Comparison of ENCODE assay signal across 10 cellular contexts in genomic region chr3:36989568-36989967, GRCh38. TPM values are rescaled to one million over a fixed set of nuclear protein-coding genes. Genes with fewer than 3 reads are reported as not detected.
DNase-seq lines count a peak whose midpoint lies in the region; ATAC-seq and TF ChIP-seq lines count a peak whose summit lies in the region.
"Had no signal": no experiment of that assay in that cellular context is flagged by ENCODE, and none has a peak within 500 bp of the region (broad histone marks: within the 10 kb centered on the region; RNA-seq: fewer than 3 reads in every experiment).

No MANE protein-coding gene starts in this region.

- CTCF ChIA-PET in CD8-positive, alpha-beta T cell (lab: Charles Lee), result interaction anchor here (2.4 kb wide), 1 partner anchor 31 kb away, joined by 11 read pairs; no protein-coding TSS in a partner anchor
- CTCF ChIA-PET in IMR-90 (lab: Yijun Ruan, JAX), result interaction anchor here (0.7 to 0.8 kb wide), 2 partner anchors 8 to 319 kb away, joined by 3 read pairs; no protein-coding TSS in a partner anchor

- no peak overlapping the region for H4K5ac ChIP-seq in IMR-90 (ENCODE audit: low read depth, low read length)

- H3K9me3 Mint-ChIP-seq in CD8-positive, alpha-beta T cell, result no peaks in the 10 kb centered on the region
- H3K9me3 Mint-ChIP-seq in neural crest cell, result no peaks in the 10 kb centered on the region

- H3K23ac ChIP-seq in IMR-90 (ENCODE audit: low read depth, low read length), result no peak overlapping the region; the same call in 1 of the 2 replicates

- H3K79me1 ChIP-seq in IMR-90 (ENCODE audit: low read depth in 1 of 2, low read length in 2 of 2), result peaks cover 3 to 42% of the 10 kb centered on the region in 2 experiments

- H2BK20ac ChIP-seq in IMR-90 (ENCODE audit: low read depth, low read length), result no peak overlapping the region

- no peak overlapping the region for H3K14ac ChIP-seq in IMR-90 (replicated peaks; ENCODE audit: low read depth, low read length)

- TF ChIP-seq CTCF in CD8-positive, alpha-beta T cell (IDR thresholded peaks at IDR 0.05), result no peak
- TF ChIP-seq CTCF in IMR-90 (conservative IDR thresholded peaks at IDR 0.05; ENCODE audit: low read depth, low read length), result no peak
- TF ChIP-seq CTCF in neural crest cell (conservative IDR thresholded peaks at IDR 0.05), result no peak
- no peak for TF ChIP-seq CTCF in testis (IDR thresholded peaks at IDR 0.05)

- peaks cover 36% of the 10 kb centered on the region for H3K4me1 Mint-ChIP-seq in CD8-positive, alpha-beta T cell (ENCODE audit: low read depth)
- peaks cover 40% of the 10 kb centered on the region for H3K4me1 Mint-ChIP-seq in neural crest cell

- TF ChIP-seq RAD21 in IMR-90 (IDR thresholded peaks at IDR 0.05; ENCODE audit: low read length), result no peak

- no peak overlapping the region for H3K56ac ChIP-seq in IMR-90 (ENCODE audit: extremely low read depth, insufficient read depth, low read length)

- H3K4me3 Mint-ChIP-seq in CD8-positive, alpha-beta T cell, result peak overlapping the region; percentile 49
- peak overlapping the region; percentile 83 for H3K4me3 Mint-ChIP-seq in neural crest cell

- H3K27me3 Mint-ChIP-seq in CD8-positive, alpha-beta T cell (ENCODE audit: low read depth), result no peaks in the 10 kb centered on the region
- no peaks in the 10 kb centered on the region for H3K27me3 Mint-ChIP-seq in neural crest cell (ENCODE audit: low read depth)

- POLR2A ChIA-PET in CD8-positive, alpha-beta T cell (lab: Charles Lee), result interaction anchor here (1.2 to 3.2 kb wide), 3 partner anchors 10 to 78 kb away, joined by 3 to 13 read pairs (median 4); partner anchors contain the start of gene TRANK1
- POLR2A ChIA-PET in IMR-90 (lab: Charles Lee; ENCODE audit: unreplicated experiment), result no interaction called here

- no peak overlapping the region for H3K18ac ChIP-seq in IMR-90 (ENCODE audit: low read depth, low read length)

- peaks cover 22% of the 10 kb centered on the region; the same call in 1 of the 2 replicates for H4K20me1 ChIP-seq in IMR-90 (ENCODE audit: insufficient read depth, low read length)

- TF ChIP-seq POLR2A in IMR-90 (IDR thresholded peaks at IDR 0.05; ENCODE audit: low read depth, low read length) (no peak), testis (IDR thresholded peaks at IDR 0.05) (no peak)

- no peaks in the 10 kb centered on the region for H3K27me3 ChIP-seq in CD8-positive, alpha-beta T cell (ENCODE audit: insufficient read depth, low read length)
- H3K27me3 ChIP-seq in IMR-90 (ENCODE audit: control insufficient read depth, insufficient read depth, low read length) (no peaks in the 10 kb centered on the region), ectodermal cell (ENCODE audit: control insufficient read depth, insufficient read depth, low read length, poor library complexity, severe bottlenecking) (no peaks in the 10 kb centered on the region), testis (no peaks in the 10 kb centered on the region)
- H3K27me3 ChIP-seq: SJSA1 had no signal

- peaks cover 41% of the 10 kb centered on the region for H3K36me3 Mint-ChIP-seq in CD8-positive, alpha-beta T cell
- H3K36me3 Mint-ChIP-seq in neural crest cell (ENCODE audit: low read depth), result peaks cover 20% of the 10 kb centered on the region

- no peak overlapping the region for H4K8ac ChIP-seq in IMR-90 (ENCODE audit: low read depth in 2 of 2, low read length in 2 of 2)

- H4K91ac ChIP-seq in IMR-90 (ENCODE audit: insufficient read depth, low read depth, low read length), result no peak overlapping the region

- H3K9me3 ChIP-seq in CD8-positive, alpha-beta T cell (ENCODE audit: low read length), result no peaks in the 10 kb centered on the region
- H3K9me3 ChIP-seq in IMR-90 (ENCODE audit: control insufficient read depth, insufficient read depth, low read length), result no peaks in the 10 kb centered on the region
- no peaks in the 10 kb centered on the region for H3K9me3 ChIP-seq in ectodermal cell (ENCODE audit: control insufficient read depth, low read length)
- no peaks in the 10 kb centered on the region for H3K9me3 ChIP-seq in testis
- H3K9me3 ChIP-seq: SJSA1 had no signal

- H2BK5ac ChIP-seq in IMR-90 (ENCODE audit: low read depth, low read length, poor library complexity, severe bottlenecking), result no peak overlapping the region

- DNase-seq in CD8-positive, alpha-beta T cell, result no peak
- no peak for DNase-seq in IMR-90
- DNase-seq in neural crest cell (ENCODE audit: low read depth, low spot score), result no peak
- no peak for DNase-seq in NCI-H226
- no peak for DNase-seq in DMS153 treated with DMSO at 0.1 percent for 48 hours (lab: John Stamatoyannopoulos, UW; ENCODE audit: unreplicated experiment)
- no peak for DNase-seq in testis
- DNase-seq: small intestine had no signal

- dilution Hi-C loops in IMR-90 (cut with HindIII; ENCODE audit: low sequenced_read_pairs, unreplicated experiment), result no loop called here

- no peak overlapping the region for H3K27ac ChIP-seq in CD8-positive, alpha-beta T cell (ENCODE audit: low read depth, low read length)
- H3K27ac ChIP-seq in IMR-90 (ENCODE audit: insufficient read depth, low read length) (no peak overlapping the region), ectodermal cell (ENCODE audit: insufficient read depth, low read depth, low read length, poor library complexity, severe bottlenecking) (no peak overlapping the region), testis (no peak overlapping the region)
- H3K27ac ChIP-seq: SJSA1 had no signal

- H2AFZ ChIP-seq in IMR-90 (replicated peaks; ENCODE audit: low read length, poor library complexity), result no peak overlapping the region

- no peak overlapping the region for H2BK120ac ChIP-seq in IMR-90 (ENCODE audit: low read depth, low read length)

- in situ Hi-C loops in IMR-90 (cut with MboI; ENCODE audit: low sequenced_read_pairs), result no loop called here

- no peak overlapping the region for H3K4ac ChIP-seq in IMR-90 (ENCODE audit: low read depth, low read length)

- H2AK5ac ChIP-seq in IMR-90 (ENCODE audit: low read depth, low read length), result no peak overlapping the region

- peaks cover 54% of the 10 kb centered on the region for H3K4me1 ChIP-seq in CD8-positive, alpha-beta T cell (ENCODE audit: insufficient read depth, low read length)
- H3K4me1 ChIP-seq in IMR-90 (ENCODE audit: control insufficient read depth, insufficient read depth, low read length) (peaks cover 3% of the 10 kb centered on the region; the same call in 1 of the 2 replicates), ectodermal cell (ENCODE audit: control insufficient read depth, insufficient read depth, low read length) (peaks cover 26% of the 10 kb centered on the region), testis (peaks cover 21% of the 10 kb centered on the region)

- no peak overlapping the region for H3K4me3 ChIP-seq in CD8-positive, alpha-beta T cell (ENCODE audit: low read depth, low read length)
- H3K4me3 ChIP-seq in IMR-90 (ENCODE audit: insufficient read depth, low read depth, low read length) (no peak overlapping the region), ectodermal cell (ENCODE audit: insufficient read depth, low read depth, low read length) (peak overlapping the region; percentile 13), testis (no peak overlapping the region)
- H3K4me3 ChIP-seq: SJSA1 had no signal

- H3K27ac Mint-ChIP-seq in CD8-positive, alpha-beta T cell, result peak overlapping the region; percentile 32
- no peak overlapping the region for H3K27ac Mint-ChIP-seq in neural crest cell (ENCODE audit: unreplicated experiment)

- H3K36me3 ChIP-seq in CD8-positive, alpha-beta T cell (ENCODE audit: insufficient read depth, low read length), result peaks cover 5% of the 10 kb centered on the region
- peaks cover 12% of the 10 kb centered on the region for H3K36me3 ChIP-seq in IMR-90 (ENCODE audit: control insufficient read depth, insufficient read depth, low read length)
- peaks cover 11% of the 10 kb centered on the region for H3K36me3 ChIP-seq in ectodermal cell (ENCODE audit: control insufficient read depth, insufficient read depth, low read length)
- H3K36me3 ChIP-seq in testis (ENCODE audit: low read depth, missing control alignments), result no peaks in the 10 kb centered on the region

- H3K9me1 ChIP-seq in IMR-90 (ENCODE audit: insufficient read depth, low read length), result no peaks in the 10 kb centered on the region

- peak overlapping the region; percentile 26 for H3K4me2 ChIP-seq in IMR-90 (ENCODE audit: low read depth, low read length)

- no peak for ATAC-seq in CD8-positive, alpha-beta T cell
- ATAC-seq in IMR-90 (ENCODE audit: low read depth), result no peak
- no peak for ATAC-seq in GM18498 (IDR thresholded peaks at IDR 0.05; ENCODE audit: unreplicated experiment)

- intact Hi-C loops in CD8-positive, alpha-beta T cell (cut with DNase I, micrococcal nuclease), result no loop called here
- intact Hi-C loops in IMR-90 (cut with micrococcal nuclease) (no loop called here), testis (cut with DNase I; ENCODE audit: low total_unique reads) (no loop called here)

- no peak overlapping the region for H2BK15ac ChIP-seq in IMR-90 (ENCODE audit: low read depth, low read length)

- H2AK9ac ChIP-seq in IMR-90 (replicated peaks; ENCODE audit: low read depth, low read length, poor library complexity), result no peak overlapping the region

- H3K9ac ChIP-seq in IMR-90 (ENCODE audit: low read depth, low read length), result no peak overlapping the region

- BruUV-seq in IMR-90 (replicated peaks; lab: Mats Ljungman, UMichigan), result no TSS peak

RNA-seq across cellular contexts. Expression of gene EPM2AIP1, which starts 3.4 kb away (rescaled TPM):
- 10 to 100 TPM; 17.1 to 19.8 TPM for total RNA-seq in CD8-positive, alpha-beta T cell
- total RNA-seq in IMR-90 (2012; rRNA removed) (13.4 and 21.9 TPM in 2 replicates), neural crest cell (27.9 and 30.1 TPM in 2 replicates), testis (10 to 100 TPM; 17.4 to 23.5 TPM)
- polyA plus RNA-seq in IMR-90 (2012; rRNA removed) (4.7 and 6.4 TPM in 2 replicates), testis (ENCODE audit: insufficient read depth, low read depth, low replicate concordance) (13.1 TPM)
- 1.4 and 1.5 TPM in 2 replicates for polyA plus RNA-seq in IMR-90 (2012; cell fraction: cytosol; rRNA removed)
- 2.9 and 9.6 TPM in 2 replicates for polyA plus RNA-seq in IMR-90 (2012; cell fraction: nucleus; rRNA removed; ENCODE audit: low replicate concordance)
- polyA plus RNA-seq in ectodermal cell (2013, experiment 1 of 4), result 27.4 TPM
- polyA plus RNA-seq in ectodermal cell (2013, experiment 2 of 4), result 26.8 TPM
- polyA plus RNA-seq in ectodermal cell (2013, experiment 3 of 4), result 21.5 TPM
- polyA plus RNA-seq in ectodermal cell (2013, experiment 4 of 4), result 21.3 TPM

RNA-seq across cellular contexts. Expression of gene MLH1, which starts 3.8 kb away (rescaled TPM):
- total RNA-seq in CD8-positive, alpha-beta T cell, result 10 to 100 TPM; 21.4 to 23.9 TPM
- 46.7 and 54.1 TPM in 2 replicates for total RNA-seq in IMR-90 (2012; rRNA removed)
- polyA plus RNA-seq in IMR-90 (2012; rRNA removed), result 30.2 and 34.5 TPM in 2 replicates
- polyA plus RNA-seq in IMR-90 (2012; cell fraction: cytosol; rRNA removed), result 6.9 and 18.5 TPM in 2 replicates
- 8.5 and 22.8 TPM in 2 replicates for polyA plus RNA-seq in IMR-90 (2012; cell fraction: nucleus; rRNA removed; ENCODE audit: low replicate concordance)
- polyA plus RNA-seq in ectodermal cell (2013, experiment 1 of 4), result 71.6 TPM
- 71.3 TPM for polyA plus RNA-seq in ectodermal cell (2013, experiment 2 of 4)
- polyA plus RNA-seq in ectodermal cell (2013, experiment 3 of 4), result 54.2 TPM
- polyA plus RNA-seq in ectodermal cell (2013, experiment 4 of 4), result 60.4 TPM
- total RNA-seq in neural crest cell, result 62.7 and 63.6 TPM in 2 replicates
- total RNA-seq in testis, result 10 to 100 TPM; 57.1 to 90.2 TPM
- polyA plus RNA-seq in testis (ENCODE audit: insufficient read depth, low read depth, low replicate concordance), result 64.4 TPM

RNA-seq across cellular contexts. Expression of gene TRANK1, which starts 44.7 kb away (rescaled TPM):
- total RNA-seq in CD8-positive, alpha-beta T cell, result 10 to 100 TPM; 34.9 to 36.4 TPM
- 8.9 and 12.7 TPM in 2 replicates for total RNA-seq in IMR-90 (2012; rRNA removed)
- polyA plus RNA-seq in IMR-90 (2012; rRNA removed), result 5.1 and 7.9 TPM in 2 replicates
- polyA plus RNA-seq in IMR-90 (2012; cell fraction: cytosol; rRNA removed), result 2.3 and 4.8 TPM in 2 replicates
- polyA plus RNA-seq in IMR-90 (2012; cell fraction: nucleus; rRNA removed; ENCODE audit: low replicate concordance), result 28.9 and 84.8 TPM in 2 replicates
- polyA plus RNA-seq in ectodermal cell (2013, experiment 1 of 4), result 7.4 TPM
- polyA plus RNA-seq in ectodermal cell (2013, experiment 2 of 4), result 9.9 TPM
- polyA plus RNA-seq in ectodermal cell (2013, experiment 3 of 4), result 7.4 TPM
- 9.2 TPM for polyA plus RNA-seq in ectodermal cell (2013, experiment 4 of 4)
- 8.9 and 11.3 TPM in 2 replicates for total RNA-seq in neural crest cell
- total RNA-seq in testis, result 10 to 100 TPM in 1 of 2 donors, 1 to 10 TPM in 1; 7.6 to 11.0 TPM
- polyA plus RNA-seq in testis (ENCODE audit: insufficient read depth, low read depth, low replicate concordance), result 7.5 TPM
